1 cellular context compared by ENCODE assay signal in the genomic region with DNA sequence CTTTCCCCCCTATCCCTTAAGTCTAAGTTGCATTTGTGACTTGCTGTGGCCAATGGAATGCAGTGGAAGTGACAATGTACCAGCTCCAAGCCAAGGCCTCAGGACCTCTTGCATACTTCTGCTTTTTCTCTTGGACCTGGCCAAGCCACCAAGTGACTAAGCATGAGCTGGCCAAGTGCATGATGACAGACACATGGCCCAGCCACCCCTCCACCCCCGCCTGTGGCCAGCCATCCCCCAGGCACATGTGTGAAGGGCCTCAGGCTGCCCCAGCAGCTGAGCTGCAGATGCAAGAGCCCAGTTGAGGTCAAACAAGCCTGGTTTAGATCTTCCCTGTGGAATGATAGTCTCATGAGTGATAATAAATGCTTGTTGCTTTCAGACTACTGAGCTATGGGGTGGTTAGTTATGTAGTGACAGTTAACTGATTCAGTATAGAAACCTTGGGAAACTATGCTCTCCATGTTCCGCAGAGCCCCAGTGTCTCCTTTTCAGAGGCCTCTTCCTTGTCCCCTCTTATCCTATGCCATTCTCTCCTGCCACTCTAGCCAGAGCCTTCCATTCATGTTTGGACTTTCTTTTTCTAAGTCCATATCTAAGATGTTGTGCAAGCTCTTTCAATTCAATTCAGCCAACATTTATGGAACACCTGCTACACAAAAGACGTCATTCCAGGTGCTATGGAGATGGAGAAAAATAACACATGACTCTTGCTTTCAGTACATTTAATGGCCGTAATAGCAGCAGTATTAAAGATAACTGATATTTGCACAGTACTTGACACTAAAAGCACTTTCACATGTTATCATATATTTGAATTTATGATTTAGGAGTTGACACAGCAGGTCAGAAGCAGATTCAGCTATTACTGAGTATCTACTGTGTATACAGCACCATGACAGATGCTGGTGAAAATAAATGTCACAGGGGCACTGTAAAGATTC.
TF ChIP-seq lines count a peak whose summit lies in the region.

No MANE protein-coding gene starts in this region.

TF ChIP-seq in HCT116, 20 proteins besides CTCF, POLR2A, EP300 and RAD21 (continued from another document):
- TF ChIP-seq, protein P1, sequence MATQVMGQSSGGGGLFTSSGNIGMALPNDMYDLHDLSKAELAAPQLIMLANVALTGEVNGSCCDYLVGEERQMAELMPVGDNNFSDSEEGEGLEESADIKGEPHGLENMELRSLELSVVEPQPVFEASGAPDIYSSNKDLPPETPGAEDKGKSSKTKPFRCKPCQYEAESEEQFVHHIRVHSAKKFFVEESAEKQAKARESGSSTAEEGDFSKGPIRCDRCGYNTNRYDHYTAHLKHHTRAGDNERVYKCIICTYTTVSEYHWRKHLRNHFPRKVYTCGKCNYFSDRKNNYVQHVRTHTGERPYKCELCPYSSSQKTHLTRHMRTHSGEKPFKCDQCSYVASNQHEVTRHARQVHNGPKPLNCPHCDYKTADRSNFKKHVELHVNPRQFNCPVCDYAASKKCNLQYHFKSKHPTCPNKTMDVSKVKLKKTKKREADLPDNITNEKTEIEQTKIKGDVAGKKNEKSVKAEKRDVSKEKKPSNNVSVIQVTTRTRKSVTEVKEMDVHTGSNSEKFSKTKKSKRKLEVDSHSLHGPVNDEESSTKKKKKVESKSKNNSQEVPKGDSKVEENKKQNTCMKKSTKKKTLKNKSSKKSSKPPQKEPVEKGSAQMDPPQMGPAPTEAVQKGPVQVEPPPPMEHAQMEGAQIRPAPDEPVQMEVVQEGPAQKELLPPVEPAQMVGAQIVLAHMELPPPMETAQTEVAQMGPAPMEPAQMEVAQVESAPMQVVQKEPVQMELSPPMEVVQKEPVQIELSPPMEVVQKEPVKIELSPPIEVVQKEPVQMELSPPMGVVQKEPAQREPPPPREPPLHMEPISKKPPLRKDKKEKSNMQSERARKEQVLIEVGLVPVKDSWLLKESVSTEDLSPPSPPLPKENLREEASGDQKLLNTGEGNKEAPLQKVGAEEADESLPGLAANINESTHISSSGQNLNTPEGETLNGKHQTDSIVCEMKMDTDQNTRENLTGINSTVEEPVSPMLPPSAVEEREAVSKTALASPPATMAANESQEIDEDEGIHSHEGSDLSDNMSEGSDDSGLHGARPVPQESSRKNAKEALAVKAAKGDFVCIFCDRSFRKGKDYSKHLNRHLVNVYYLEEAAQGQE (IDR thresholded peaks at IDR 0.05; ENCODE audit: low read depth) = no peak
- TF ChIP-seq FOSL1 (IDR thresholded peaks at IDR 0.05; ENCODE audit: low read depth) = peak; percentile 99
- peak; percentile 84 for TF ChIP-seq SIN3A (IDR thresholded peaks at IDR 0.05; ENCODE audit: low read depth)
- no peak for TF ChIP-seq EZH2 (IDR thresholded peaks at IDR 0.05)
TF ChIP-seq in HCT116: peak in this region for 12.
